In genomic region chr7:1316086-1316485, GRCh38 we compare ENCODE assay signal across 14 cellular contexts.
DNase-seq lines count a peak whose midpoint lies in the region; TF ChIP-seq lines count a peak whose summit lies in the region.
"Had no signal": no experiment of that assay in that cellular context is flagged by ENCODE, and none has a peak within 500 bp of the region (broad histone marks: within the 10 kb centered on the region; RNA-seq: fewer than 3 reads in every experiment).

No MANE protein-coding gene starts in this region.

- no peaks in the 10 kb centered on the region for H3K27me3 Mint-ChIP-seq in activated naive CD4-positive, alpha-beta T cell treated with anti-CD3 and anti-CD28 coated beads, Interleukin-2, amount 10 ng/mL, durations not matched to agents 7 days and 5 days
- H3K27me3 Mint-ChIP-seq in activated naive CD4-positive, alpha-beta T cell treated with anti-CD3 and anti-CD28 coated beads for 36 hours (ENCODE audit: low read depth), result peaks cover 2% of the 10 kb centered on the region
- peaks cover 4% of the 10 kb centered on the region for H3K27me3 Mint-ChIP-seq in neural progenitor cell (ENCODE audit: insufficient read depth, low read depth)
- no peaks in the 10 kb centered on the region for H3K27me3 Mint-ChIP-seq in T-helper 2 cell treated with Interferon-gamma antibody and Interleukin-4, amounts not matched to agents 5 μg/mL and 100 μg/mL, for 36 hours (ENCODE audit: low read depth)

- H3K4me2 ChIP-seq in neural progenitor cell, result no peak overlapping the region

- H3K79me2 ChIP-seq in neural progenitor cell (ENCODE audit: low read depth), result no peaks in the 10 kb centered on the region

- H3K9me3 Mint-ChIP-seq in activated naive CD4-positive, alpha-beta T cell treated with anti-CD3 and anti-CD28 coated beads, Interleukin-2, amount 10 ng/mL, durations not matched to agents 7 days and 5 days, result peaks cover 2% of the 10 kb centered on the region
- no peaks in the 10 kb centered on the region for H3K9me3 Mint-ChIP-seq in activated naive CD4-positive, alpha-beta T cell treated with anti-CD3 and anti-CD28 coated beads for 36 hours
- no peaks in the 10 kb centered on the region for H3K9me3 Mint-ChIP-seq in neural progenitor cell
- no peaks in the 10 kb centered on the region for H3K9me3 Mint-ChIP-seq in T-helper 2 cell treated with Interferon-gamma antibody and Interleukin-4, amounts not matched to agents 5 μg/mL and 100 μg/mL, for 36 hours
- H3K9me3 Mint-ChIP-seq: CD4-positive, alpha-beta T cell had no signal

- CTCF ChIA-PET in activated naive CD4-positive, alpha-beta T cell treated with anti-CD3 and anti-CD28 coated beads, Interleukin-2, amount 10 ng/mL, durations not matched to agents 7 days and 5 days (lab: Charles Lee), result interaction anchor here (0.6 kb wide), 1 partner anchor 368 kb away, joined by 3 read pairs; no protein-coding TSS in a partner anchor
- CTCF ChIA-PET in activated naive CD4-positive, alpha-beta T cell treated with anti-CD3 and anti-CD28 coated beads for 36 hours (lab: Charles Lee), result no interaction called here

- H3K4me3 Mint-ChIP-seq in activated naive CD4-positive, alpha-beta T cell treated with anti-CD3 and anti-CD28 coated beads, Interleukin-2, amount 10 ng/mL, durations not matched to agents 7 days and 5 days, result no peak overlapping the region
- H3K4me3 Mint-ChIP-seq in activated naive CD4-positive, alpha-beta T cell treated with anti-CD3 and anti-CD28 coated beads for 36 hours, result no peak overlapping the region
- H3K4me3 Mint-ChIP-seq in neural progenitor cell, result no peak overlapping the region
- no peak overlapping the region for H3K4me3 Mint-ChIP-seq in T-helper 2 cell treated with Interferon-gamma antibody and Interleukin-4, amounts not matched to agents 5 μg/mL and 100 μg/mL, for 36 hours
- H3K4me3 Mint-ChIP-seq: CD4-positive, alpha-beta T cell had no signal

- intact Hi-C loops in activated naive CD4-positive, alpha-beta T cell treated with anti-CD3 and anti-CD28 coated beads for 36 hours (cut with micrococcal nuclease), result no loop called here

- no peaks in the 10 kb centered on the region for H3F3A ChIP-seq in neural progenitor cell (ENCODE audit: low read depth)

- H3K4me3 ChIP-seq in H7 (ENCODE audit: insufficient read depth, low read depth, low read length) (no peak overlapping the region), neural progenitor cell (no peak overlapping the region)
- H3K4me3 ChIP-seq: GM23248 had no signal

- no peaks in the 10 kb centered on the region for H3K36me3 Mint-ChIP-seq in activated naive CD4-positive, alpha-beta T cell treated with anti-CD3 and anti-CD28 coated beads, Interleukin-2, amount 10 ng/mL, durations not matched to agents 7 days and 5 days
- no peaks in the 10 kb centered on the region for H3K36me3 Mint-ChIP-seq in activated naive CD4-positive, alpha-beta T cell treated with anti-CD3 and anti-CD28 coated beads for 36 hours (ENCODE audit: low read depth)
- H3K36me3 Mint-ChIP-seq in neural progenitor cell, result no peaks in the 10 kb centered on the region
- no peaks in the 10 kb centered on the region for H3K36me3 Mint-ChIP-seq in T-helper 2 cell treated with Interferon-gamma antibody and Interleukin-4, amounts not matched to agents 5 μg/mL and 100 μg/mL, for 36 hours (ENCODE audit: low read depth)

- no peak overlapping the region for H2AFZ ChIP-seq in neural progenitor cell (replicated peaks)
- H2AFZ ChIP-seq: GM23248 had no signal

- TF ChIP-seq CTCF in neural progenitor cell (IDR thresholded peaks at IDR 0.05), result no peak

- H3K27me3 ChIP-seq in H7 (ENCODE audit: control insufficient read depth, insufficient read depth, low read length) (no peaks in the 10 kb centered on the region), neural progenitor cell (no peaks in the 10 kb centered on the region)

- H3K9me3 ChIP-seq in neural progenitor cell (ENCODE audit: low read depth), result no peaks in the 10 kb centered on the region
- H3K9me3 ChIP-seq: Caco-2 had no signal

- peak; percentile 5 for DNase-seq in activated naive CD4-positive, alpha-beta T cell treated with anti-CD3 and anti-CD28 coated beads, Interleukin-2, amount 10 ng/mL, durations not matched to agents 7 days and 5 days
- no peak for DNase-seq in activated naive CD4-positive, alpha-beta T cell treated with anti-CD3 and anti-CD28 coated beads for 36 hours
- DNase-seq in H7, result peak; percentile 28
- DNase-seq in neural progenitor cell (ENCODE audit: low spot score), result no peak
- no peak for DNase-seq in activated CD4-positive, alpha-beta T cell treated with anti-CD3 and anti-CD28 coated beads, Interleukin-2, amount 50 U/mL, for 1 hour
- DNase-seq in SHP77 (lab: John Stamatoyannopoulos, UW), result no peak
- no peak for DNase-seq in T-helper 2 cell treated with Interferon-gamma antibody and Interleukin-4, amounts not matched to agents 5 μg/mL and 100 μg/mL, for 36 hours (ENCODE audit: low spot score)
- DNase-seq: 8988T; C1 segment of cervical spinal cord; Caco-2; CD4-positive, alpha-beta T cell; GM23248; HCEC 1CT; IMR-90 had no signal

- H4K20me1 ChIP-seq in neural progenitor cell (ENCODE audit: low read depth), result no peaks in the 10 kb centered on the region

- H3K27ac ChIP-seq in neural progenitor cell, result no peak overlapping the region
- H3K27ac ChIP-seq: GM23248 had no signal

- H3K36me3 ChIP-seq in H7 (replicated peaks; ENCODE audit: control insufficient read depth, insufficient read depth, low read length), result no peaks in the 10 kb centered on the region
- no peaks in the 10 kb centered on the region for H3K36me3 ChIP-seq in neural progenitor cell

- H3K4me1 ChIP-seq in neural progenitor cell, result peaks cover 2% of the 10 kb centered on the region
- H3K4me1 ChIP-seq: Caco-2 had no signal

- no peaks in the 10 kb centered on the region for H3K4me1 Mint-ChIP-seq in activated naive CD4-positive, alpha-beta T cell treated with anti-CD3 and anti-CD28 coated beads, Interleukin-2, amount 10 ng/mL, durations not matched to agents 7 days and 5 days
- H3K4me1 Mint-ChIP-seq in activated naive CD4-positive, alpha-beta T cell treated with anti-CD3 and anti-CD28 coated beads for 36 hours (ENCODE audit: low read depth), result no peaks in the 10 kb centered on the region
- H3K4me1 Mint-ChIP-seq in neural progenitor cell, result peaks cover 4% of the 10 kb centered on the region
- no peaks in the 10 kb centered on the region for H3K4me1 Mint-ChIP-seq in T-helper 2 cell treated with Interferon-gamma antibody and Interleukin-4, amounts not matched to agents 5 μg/mL and 100 μg/mL, for 36 hours (ENCODE audit: low read depth)

- H3K9ac ChIP-seq in neural progenitor cell, result no peak overlapping the region
- H3K9ac ChIP-seq: GM23248 had no signal

- H3K27ac Mint-ChIP-seq in activated naive CD4-positive, alpha-beta T cell treated with anti-CD3 and anti-CD28 coated beads, Interleukin-2, amount 10 ng/mL, durations not matched to agents 7 days and 5 days, result no peak overlapping the region
- H3K27ac Mint-ChIP-seq in activated naive CD4-positive, alpha-beta T cell treated with anti-CD3 and anti-CD28 coated beads for 36 hours, result no peak overlapping the region
- H3K27ac Mint-ChIP-seq in neural progenitor cell, result peak overlapping the region; percentile 50
- no peak overlapping the region for H3K27ac Mint-ChIP-seq in T-helper 2 cell treated with Interferon-gamma antibody and Interleukin-4, amounts not matched to agents 5 μg/mL and 100 μg/mL, for 36 hours
- H3K27ac Mint-ChIP-seq: CD4-positive, alpha-beta T cell had no signal

Comparison
In these comparisons a context has a peak if more than half of its experiments do, and no peak if none do; other contexts are left out.
1. DNase-seq: peak in activated naive CD4-positive, alpha-beta T cell treated with anti-CD3 and anti-CD28 coated beads, Interleukin-2, amount 10 ng/mL, durations not matched to agents 7 days and 5 days (single experiment) and H7 (single experiment); none in activated naive CD4-positive, alpha-beta T cell treated with anti-CD3 and anti-CD28 coated beads for 36 hours (single experiment), neural progenitor cell (single experiment), activated CD4-positive, alpha-beta T cell treated with anti-CD3 and anti-CD28 coated beads, Interleukin-2, amount 50 U/mL, for 1 hour (single experiment), SHP77 (0 of 2) and T-helper 2 cell treated with Interferon-gamma antibody and Interleukin-4, amounts not matched to agents 5 μg/mL and 100 μg/mL, for 36 hours (single experiment).